13 cellular contexts compared by ENCODE assay signal in genomic region chr14:58737511-58737910, GRCh38.
"Had no signal": no experiment of that assay in that cellular context is flagged by ENCODE, and none has a peak within 500 bp of the region (broad histone marks: within the 10 kb centered on the region; RNA-seq: fewer than 3 reads in every experiment).

No MANE protein-coding gene starts in this region.

- H3K27ac ChIP-seq: esophagus squamous epithelium, ovary, thyroid gland had no signal

- H3K27me3 ChIP-seq: esophagus squamous epithelium, ovary, thyroid gland had no signal

- H3K36me3 ChIP-seq: esophagus squamous epithelium, ovary, thyroid gland had no signal

- H3K4me3 ChIP-seq: esophagus squamous epithelium, ovary, thyroid gland had no signal

- DNase-seq: activated CD4-positive, alpha-beta T cell treated with anti-CD3 and anti-CD28 coated beads, Interleukin-2, amount 10 ng/mL, durations not matched to agents 7 days and 5 days; activated CD4-positive, CD25-positive, alpha-beta regulatory T cell; activated gamma-delta T cell treated with Interleukin-2 at 50 U/mL for 16 hours; activated naive CD8-positive, alpha-beta T cell treated with anti-CD3 and anti-CD28 coated beads, Interleukin-2, amount 10 ng/mL, durations not matched to agents 7 days and 5 days; effector CD8-positive, alpha-beta T cell; esophagus squamous epithelium; hippocampal formation; kidney; left ventricle myocardium superior; ovary; stimulated activated CD4-positive, alpha-beta T cell treated with anti-CD3 and anti-CD28 coated beads, Interleukin-2, amount 100 ng/mL, for 48 hours; thyroid gland had no signal

- ATAC-seq: left ventricle myocardium superior; stimulated activated memory B cell treated with anti-CD40 and anti-IgM and Interleukin-4, amounts not matched to agents 10 μg/mL and 1 μg/mL and 100 μg/mL, for 72 hours had no signal

- H3K9me3 ChIP-seq: esophagus squamous epithelium, ovary, thyroid gland had no signal
